8 cellular contexts compared by ENCODE assay signal in genomic region chr6:70310063-70310694, GRCh38. TPM values are rescaled to one million over a fixed set of nuclear protein-coding genes. Genes with fewer than 3 reads are reported as not detected.
DNase-seq lines count a peak whose midpoint lies in the region; ATAC-seq and TF ChIP-seq lines count a peak whose summit lies in the region.

No MANE protein-coding gene starts in this region.

- DNase-seq in ACHN (peak; percentile 62), GM10266 (ENCODE audit: extremely low spot score) (no peak), NCI-H2227 treated with DMSO at 0.1 percent for 48 hours (lab: John Stamatoyannopoulos, UW) (peak; percentile 3), mesothelial cell of epicardium (ENCODE audit: low spot score in 2 of 2, unreplicated experiment in 2 of 2) (no peak), HK-2 (ENCODE audit: unreplicated experiment) (no peak), SHP77 treated with DMSO at 0.1 percent for 48 hours (lab: John Stamatoyannopoulos, UW) (no peak)
- DNase-seq in central memory CD8-positive, alpha-beta T cell (ENCODE audit: low spot score in 2 of 2): no peak
- no peak for DNase-seq in activated CD8-positive, alpha-beta memory T cell treated with anti-CD3 and anti-CD28 coated beads, Interleukin-2, amount 50 U/mL, for 4 hours

- no peaks in the 10 kb centered on the region for H3K36me3 Mint-ChIP-seq in central memory CD8-positive, alpha-beta T cell (ENCODE audit: insufficient read depth)
- no peaks in the 10 kb centered on the region for H3K36me3 Mint-ChIP-seq in mesothelial cell of epicardium

- H3K4me3 Mint-ChIP-seq in central memory CD8-positive, alpha-beta T cell: no peak overlapping the region
- H3K4me3 Mint-ChIP-seq in mesothelial cell of epicardium: no peak overlapping the region

- in situ Hi-C loops in ACHN (cut with HindIII; ENCODE audit: low pct_ligation_motif_present, low pct_unique_long_range_greater_than_20kb, low sequenced_read_pairs): no loop called here

- no peak overlapping the region for H3K27ac Mint-ChIP-seq in central memory CD8-positive, alpha-beta T cell (ENCODE audit: low read depth)
- no peak overlapping the region for H3K27ac Mint-ChIP-seq in mesothelial cell of epicardium

- TF ChIP-seq CTCF in GM10266 (IDR thresholded peaks at IDR 0.05; ENCODE audit: control insufficient read depth, insufficient read depth, low read depth, missing control alignments) (peak; percentile 64), mesothelial cell of epicardium (IDR thresholded peaks at IDR 0.05; ENCODE audit: unreplicated experiment) (peak; percentile 66)

- no peaks in the 10 kb centered on the region for H3K9me3 Mint-ChIP-seq in central memory CD8-positive, alpha-beta T cell
- H3K9me3 Mint-ChIP-seq in mesothelial cell of epicardium: no peaks in the 10 kb centered on the region

- peak; percentile 32 for ATAC-seq in central memory CD8-positive, alpha-beta T cell (replicated peaks; ENCODE audit: extremely low read depth, poor library complexity, severe bottlenecking)

- no peaks in the 10 kb centered on the region for H3K4me1 Mint-ChIP-seq in central memory CD8-positive, alpha-beta T cell
- H3K4me1 Mint-ChIP-seq in mesothelial cell of epicardium: peaks cover 27% of the 10 kb centered on the region

- peaks cover 17% of the 10 kb centered on the region for H3K27me3 Mint-ChIP-seq in central memory CD8-positive, alpha-beta T cell
- H3K27me3 Mint-ChIP-seq in mesothelial cell of epicardium (ENCODE audit: low read depth): peaks cover 27% of the 10 kb centered on the region

RNA-seq across cellular contexts. Expression of gene COL9A1, which starts 7.3 kb away (rescaled TPM):
- total RNA-seq in mesothelial cell of epicardium: 8.1 to 9.1 TPM (median 8.7 TPM) in 3 replicates

Comparison
In these comparisons a context has a peak if more than half of its experiments do, and no peak if none do; other contexts are left out.
1. DNase-seq: peak in ACHN (single experiment) and NCI-H2227 treated with DMSO at 0.1 percent for 48 hours (single experiment); none in GM10266 (single experiment), central memory CD8-positive, alpha-beta T cell (0 of 2), mesothelial cell of epicardium (0 of 2), HK-2 (single experiment), SHP77 treated with DMSO at 0.1 percent for 48 hours (single experiment) and activated CD8-positive, alpha-beta memory T cell treated with anti-CD3 and anti-CD28 coated beads, Interleukin-2, amount 50 U/mL, for 4 hours (single experiment).